ENCODE assay signal across 9 cellular contexts in the genomic region with DNA sequence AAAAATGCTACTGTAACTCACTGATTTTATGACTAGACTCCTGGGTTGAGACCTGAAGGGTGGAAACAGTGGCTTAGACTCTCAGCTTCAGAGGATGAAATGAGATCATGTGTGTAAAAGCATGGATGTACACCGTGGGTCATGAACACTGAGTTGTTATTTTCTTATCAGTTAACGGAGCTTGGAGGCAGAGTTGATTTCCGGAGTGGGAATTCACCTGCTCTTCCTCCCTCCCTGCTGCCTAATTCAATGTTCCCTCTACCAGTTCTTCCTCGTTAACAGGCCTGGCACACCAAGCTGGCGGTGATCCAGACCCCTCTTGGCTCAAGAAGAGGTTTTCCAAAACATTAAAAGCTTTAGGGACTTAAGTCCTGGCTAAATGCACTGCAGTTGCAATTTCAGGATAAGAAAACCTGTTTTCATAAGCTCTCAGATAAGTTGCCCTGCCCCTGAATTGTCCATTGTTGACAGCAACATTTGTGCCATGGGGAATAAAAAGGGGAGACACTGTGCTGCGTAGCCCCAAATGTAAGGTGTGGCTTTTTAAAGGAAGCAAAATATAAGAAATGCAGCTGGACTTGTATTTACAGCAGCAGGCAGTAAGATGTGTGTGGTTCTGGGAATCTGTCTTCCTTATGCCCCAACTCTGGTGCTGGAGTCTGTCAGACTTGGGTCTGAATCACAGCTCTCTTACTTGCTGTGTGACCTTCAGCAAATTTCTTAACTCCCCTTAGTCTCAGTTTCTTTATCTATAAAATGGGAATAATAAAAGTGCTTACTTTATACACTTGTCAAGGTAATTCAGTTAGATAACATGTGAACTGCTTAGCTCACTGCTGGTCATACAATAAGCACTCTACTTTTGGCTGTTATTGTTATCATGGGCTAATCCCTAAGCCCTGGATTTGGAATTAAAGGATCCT. TPM values are rescaled to one million over a fixed set of nuclear protein-coding genes. Genes with fewer than 3 reads are reported as not detected.
DNase-seq lines count a peak whose midpoint lies in the region; ATAC-seq and TF ChIP-seq lines count a peak whose summit lies in the region.
"Had no signal": no experiment of that assay in that cellular context is flagged by ENCODE, and none has a peak within 500 bp of the region (broad histone marks: within the 10 kb centered on the region; RNA-seq: fewer than 3 reads in every experiment).

No MANE protein-coding gene starts in this region.

- H3K27me3 ChIP-seq in right lobe of liver (no peaks in the 10 kb centered on the region), uterus (no peaks in the 10 kb centered on the region)

- intact Hi-C loops in Right ventricle myocardium inferior (cut with DNase I): no loop called here
- intact Hi-C loops in cardiac septum (cut with DNase I): no loop called here
- intact Hi-C loops in right lobe of liver (cut with DNase I): no loop called here
- intact Hi-C loops in uterus (cut with DNase I; ENCODE audit: low total_unique reads): no loop called here

- no peak for TF ChIP-seq CTCF in brain (conservative IDR thresholded peaks at IDR 0.05)
- TF ChIP-seq CTCF in right lobe of liver (IDR thresholded peaks at IDR 0.05): no peak
- TF ChIP-seq CTCF in uterus (IDR thresholded peaks at IDR 0.05): no peak

- H3K36me3 ChIP-seq in right lobe of liver (no peaks in the 10 kb centered on the region), uterus (no peaks in the 10 kb centered on the region)

- peak overlapping the region in 3 of 5 experiments; percentile 9 to 82 (median 63) for H3K27ac Mint-ChIP-seq in brain
- H3K27ac Mint-ChIP-seq: activated T-helper 2 cell treated with anti-CD3 and anti-CD28 coated beads, Interferon-gamma antibody, Interleukin-2, Interleukin-4, amounts not matched to agents 10 μg/mL and 5 μg/mL and 100 μg/mL, durations not matched to agents 14 hours and 24 hours and 36 hours had no signal

- H3K4me3 Mint-ChIP-seq in brain: peak overlapping the region in 1 of 5 experiments; percentile 36

- H3K4me3 ChIP-seq in right lobe of liver (no peak overlapping the region), uterus (no peak overlapping the region)

- ATAC-seq in Right ventricle myocardium inferior (peak; percentile 40), right lobe of liver (peak; percentile 62 to 80 (median 72)), GM21723 (IDR thresholded peaks at IDR 0.05; ENCODE audit: unreplicated experiment) (no peak), GM18498 (IDR thresholded peaks at IDR 0.05; ENCODE audit: unreplicated experiment) (no peak)

- peaks cover 6% of the 10 kb centered on the region for H3K27me3 Mint-ChIP-seq in brain

- H3K27ac ChIP-seq in right lobe of liver: peak overlapping the region in 1 of 3 donors; percentile 48
- peak overlapping the region in 1 of 2 donors; percentile 3 for H3K27ac ChIP-seq in uterus

- H3K9me3 ChIP-seq in right lobe of liver (no peaks in the 10 kb centered on the region), uterus (no peaks in the 10 kb centered on the region)

- H3K9me3 Mint-ChIP-seq in brain: no peaks in the 10 kb centered on the region
- H3K9me3 Mint-ChIP-seq: activated T-helper 2 cell treated with anti-CD3 and anti-CD28 coated beads, Interferon-gamma antibody, Interleukin-2, Interleukin-4, amounts not matched to agents 10 μg/mL and 5 μg/mL and 100 μg/mL, durations not matched to agents 14 hours and 24 hours and 36 hours had no signal

- WGBS in right lobe of liver (ENCODE audit: insufficient coverage, low coverage, low lambda C conversion rate, missing lambda C conversion rate): 12% methylated on average over 6 of the region's 6 CpGs

- no peaks in the 10 kb centered on the region for H3K36me3 Mint-ChIP-seq in brain

- TF ChIP-seq POLR2A in right lobe of liver (IDR thresholded peaks at IDR 0.05) (no peak), uterus (IDR thresholded peaks at IDR 0.05) (no peak)

- peaks cover 0 to 71% (median 22%) of the 10 kb centered on the region in 4 donors for H3K4me1 ChIP-seq in right lobe of liver
- H3K4me1 ChIP-seq in uterus: peaks cover 0 to 2% of the 10 kb centered on the region in 2 donors

- H3K4me1 Mint-ChIP-seq in brain: peaks cover 63% of the 10 kb centered on the region

- DNase-seq in Right ventricle myocardium inferior (ENCODE audit: missing footprints): peak; percentile 81
- DNase-seq in cardiac septum (ENCODE audit: low spot score): no peak
- DNase-seq in right lobe of liver: peak; percentile 73 to 80 (median 75)
- peak; percentile 51 to 57 for DNase-seq in uterus
- no peak for DNase-seq in activated naive CD4-positive, alpha-beta T cell treated with anti-CD3 and anti-CD28 coated beads, Interleukin-2, amount 50 U/mL, for 16 hours

RNA-seq across cellular contexts. Expression of a gene that starts 9.9 kb away (rescaled TPM):
- total RNA-seq in Right ventricle myocardium inferior (5.7 TPM), cardiac septum (8.8 TPM), right lobe of liver (100 to 1,000 TPM in 1 of 6 experiments, 10 to 100 TPM in 5; 26.2 to 109 (median 51.9) TPM), uterus (10 to 100 TPM in 3 of 4 donors, 1 to 10 TPM in 1; 3.6 to 38.1 (median 25.1) TPM)
- polyA plus RNA-seq in brain (ENCODE audit: insufficient read depth, low read depth, low replicate concordance): 12.3 TPM

RNA-seq across cellular contexts. Expression of a gene that starts 49.2 kb away (rescaled TPM):
- 5.2 TPM for total RNA-seq in Right ventricle myocardium inferior
- total RNA-seq in cardiac septum: 21.1 TPM
- polyA plus RNA-seq in brain (ENCODE audit: insufficient read depth, low read depth, low replicate concordance): 4.5 TPM
- total RNA-seq in right lobe of liver: under 1 TPM; 0.12 to 0.65 (median 0.25) TPM
- 10 to 100 TPM in 1 of 4 donors, 1 to 10 TPM in 1, under 1 TPM in 1, not detected in 1; 0.29 to 25.4 (median 4.5) TPM for total RNA-seq in uterus
- total RNA-seq: activated T-helper 2 cell treated with anti-CD3 and anti-CD28 coated beads, Interferon-gamma antibody, Interleukin-2, Interleukin-4, amounts not matched to agents 10 μg/mL and 5 μg/mL and 100 μg/mL, durations not matched to agents 14 hours and 24 hours and 36 hours had no signal

Comparison
In these comparisons a context has a peak if more than half of its experiments do, and no peak if none do; other contexts are left out.
1. DNase-seq: peak in Right ventricle myocardium inferior (single experiment), right lobe of liver (3 of 3) and uterus (2 of 2); none in cardiac septum (single experiment) and activated naive CD4-positive, alpha-beta T cell treated with anti-CD3 and anti-CD28 coated beads, Interleukin-2, amount 50 U/mL, for 16 hours (single experiment).
2. ATAC-seq: peak in Right ventricle myocardium inferior (single experiment) and right lobe of liver (4 of 4); none in GM21723 (single experiment) and GM18498 (single experiment).